ENCODE assay signal across 8 cellular contexts in genomic region chr6:30007132-30007764, GRCh38. TPM values are rescaled to one million over a fixed set of nuclear protein-coding genes. Genes with fewer than 3 reads are reported as not detected.
DNase-seq lines count a peak whose midpoint lies in the region; ATAC-seq and TF ChIP-seq lines count a peak whose summit lies in the region.

No MANE protein-coding gene starts in this region.

- ATAC-seq in left cardiac atrium (peak; percentile 31 to 42), HG03460 (IDR thresholded peaks at IDR 0.05; ENCODE audit: unreplicated experiment) (no peak), GM19035 (IDR thresholded peaks at IDR 0.05; ENCODE audit: unreplicated experiment) (no peak)

- peaks cover 49% of the 10 kb centered on the region for H3K27me3 ChIP-seq in H7 (ENCODE audit: control insufficient read depth, insufficient read depth, low read length)
- H3K27me3 ChIP-seq in rectal smooth muscle tissue (ENCODE audit: control insufficient read depth, insufficient read depth, low read length): peaks cover 6% of the 10 kb centered on the region

- intact Hi-C loops in left cardiac atrium (cut with DNase I): no loop called here
- intact Hi-C loops in OCI-LY7 (cut with micrococcal nuclease; ENCODE audit: unreplicated experiment): no loop called here

- no peaks in the 10 kb centered on the region for H3K9me3 ChIP-seq in OCI-LY7 (ENCODE audit: low read length)

- POLR2A ChIA-PET in OCI-LY7 (lab: Charles Lee): interaction anchor here (0.5 kb wide), 1 partner anchor 315 kb away, joined by 3 read pairs; no protein-coding TSS in a partner anchor

- H3K79me2 ChIP-seq in OCI-LY7 (ENCODE audit: insufficient read depth, low read depth, low read length): no peaks in the 10 kb centered on the region

- TF ChIP-seq CTCF in OCI-LY7 (conservative IDR thresholded peaks at IDR 0.05; ENCODE audit: low read length): no peak

- no peaks in the 10 kb centered on the region for H4K20me1 ChIP-seq in OCI-LY7 (ENCODE audit: insufficient read depth, low read length)

- H3K27ac ChIP-seq in rectal smooth muscle tissue (ENCODE audit: low read depth, low read length) (no peak overlapping the region), OCI-LY7 (ENCODE audit: low read depth, low read length, poor library complexity, severe bottlenecking) (no peak overlapping the region)

- H2AFZ ChIP-seq in OCI-LY7 (ENCODE audit: low read length): no peak overlapping the region

- H3K4me1 ChIP-seq in rectal smooth muscle tissue (ENCODE audit: control insufficient read depth, insufficient read depth, low read length) (no peaks in the 10 kb centered on the region), OCI-LY7 (ENCODE audit: insufficient read depth, low read length, poor library complexity, severe bottlenecking) (no peaks in the 10 kb centered on the region)

- H3K4me2 ChIP-seq in OCI-LY7 (ENCODE audit: low read length): no peak overlapping the region

- H3K9me2 ChIP-seq in OCI-LY7 (ENCODE audit: insufficient read depth, low read length): no peaks in the 10 kb centered on the region

- H3K4me3 ChIP-seq in H7 (ENCODE audit: insufficient read depth, low read depth, low read length): peak overlapping the region; percentile 45
- peak overlapping the region; percentile 66 for H3K4me3 ChIP-seq in rectal smooth muscle tissue (ENCODE audit: low read length)
- H3K4me3 ChIP-seq in OCI-LY7 (ENCODE audit: low read depth, low read length, poor library complexity, severe bottlenecking): no peak overlapping the region

- CTCF ChIA-PET in OCI-LY7 (lab: Charles Lee; ENCODE audit: unreplicated experiment): no interaction called here

- H3K9ac ChIP-seq in rectal smooth muscle tissue (ENCODE audit: low read length): no peak overlapping the region

- DNase-seq in H7 (peak; percentile 89), left cardiac atrium (peak; percentile 46), OCI-LY7 (ENCODE audit: low spot score) (no peak), NOMO-1 treated with DMSO at 0.1 percent for 48 hours (lab: John Stamatoyannopoulos, UW; ENCODE audit: unreplicated experiment) (no peak)
- peak; percentile 29 to 39 for DNase-seq in activated T-cell treated with anti-CD3 and anti-CD28 coated beads, Interleukin-2, amount 50 U/mL, for 48 hours

- BruUV-seq in OCI-LY7 (replicated peaks; lab: Mats Ljungman, UMichigan): no TSS peak

- H3K36me3 ChIP-seq in H7 (replicated peaks; ENCODE audit: control insufficient read depth, insufficient read depth, low read length): no peaks in the 10 kb centered on the region
- no peaks in the 10 kb centered on the region for H3K36me3 ChIP-seq in rectal smooth muscle tissue (ENCODE audit: control insufficient read depth, insufficient read depth, low read length)
- H3K36me3 ChIP-seq in OCI-LY7 (ENCODE audit: insufficient read depth, low read length): no peaks in the 10 kb centered on the region

RNA-seq across cellular contexts. Expression of gene POLR1H, which starts 53.8 kb away (rescaled TPM):
- 42.6 and 43.5 TPM in 2 replicates for total RNA-seq in H7 (2014; rRNA removed; shearing (Covaris generic))
- total RNA-seq in left cardiac atrium (10 to 100 TPM; 14.7 to 16.6 TPM), OCI-LY7 (2022) (39.3 and 43.1 TPM in 2 replicates)
- 60.5 and 67.5 TPM in 2 replicates for total RNA-seq in OCI-LY7 (2014; rRNA removed; shearing (Covaris generic))

RNA-seq across cellular contexts. Expression of gene PPP1R11, which starts 59.8 kb away (rescaled TPM):
- 26.1 and 27.2 TPM in 2 replicates for total RNA-seq in H7 (2014; rRNA removed; shearing (Covaris generic))
- 10 to 100 TPM; 43.7 to 48.1 TPM for total RNA-seq in left cardiac atrium
- total RNA-seq in OCI-LY7 (2014; rRNA removed; shearing (Covaris generic)): 30.6 and 35.6 TPM in 2 replicates
- 36.5 and 40.1 TPM in 2 replicates for total RNA-seq in OCI-LY7 (2022)

Comparison
In these comparisons a context has a peak if more than half of its experiments do, and no peak if none do; other contexts are left out.
1. DNase-seq: peak in H7 (single experiment), activated T-cell treated with anti-CD3 and anti-CD28 coated beads, Interleukin-2, amount 50 U/mL, for 48 hours (2 of 2) and left cardiac atrium (single experiment); none in OCI-LY7 (single experiment) and NOMO-1 treated with DMSO at 0.1 percent for 48 hours (single experiment).
2. ATAC-seq: peak in left cardiac atrium (2 of 2); none in HG03460 (single experiment) and GM19035 (single experiment).